Comparison of ENCODE assay signal across 8 cellular contexts in the genomic region with DNA sequence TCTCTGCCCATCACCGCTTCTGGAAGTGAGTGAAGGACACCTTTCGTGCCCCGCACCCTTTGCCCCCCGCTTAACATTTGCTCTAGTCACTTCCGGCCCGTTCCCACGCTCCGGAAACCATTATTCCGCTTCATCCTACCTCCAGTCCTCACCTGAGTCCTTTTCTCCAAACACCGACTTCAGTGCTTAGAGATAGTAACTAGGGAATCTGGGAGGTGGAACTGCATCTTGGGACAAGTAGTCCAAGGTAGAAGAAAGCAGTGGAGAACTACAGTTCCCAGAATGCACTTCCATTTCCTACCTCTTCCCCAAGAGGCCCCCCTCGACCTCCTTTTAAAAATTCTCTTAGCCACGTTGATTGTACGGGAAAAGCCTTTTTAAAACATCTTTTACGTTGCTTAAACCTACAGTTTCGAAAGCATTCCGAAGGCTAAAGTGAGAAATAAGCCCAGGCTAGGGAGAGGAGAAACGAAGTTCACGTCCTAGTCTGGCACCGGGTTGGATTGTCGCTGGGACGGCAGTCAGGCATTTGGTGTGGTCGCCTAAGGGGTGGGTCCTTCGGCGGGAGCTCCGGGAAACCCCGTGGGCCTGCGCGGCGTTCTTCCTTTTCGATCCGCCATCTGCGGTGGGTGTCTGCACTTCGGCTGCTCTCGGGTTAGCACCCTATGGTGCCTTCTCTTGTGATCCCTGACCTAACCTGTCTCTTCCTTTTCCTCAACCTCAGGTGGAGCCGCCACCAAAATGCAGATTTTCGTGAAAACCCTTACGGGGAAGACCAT. TPM values are rescaled to one million over a fixed set of nuclear protein-coding genes. Genes with fewer than 3 reads are reported as not detected.
A peak's percentile ranks its signal among the peaks of the same experiment; 100 is the strongest.
DNase-seq lines count a peak whose midpoint lies in the region; ATAC-seq and TF ChIP-seq lines count a peak whose summit lies in the region.

A gene (minus strand): TSS at position 210 of the 779 bp plus-strand sequence. CDS start 9,882 bp downstream, outside the sequence.
A gene (plus strand): TSS at position 605 of the 779 bp plus-strand sequence. CDS start 137 bp downstream, at position 742.

- H4K20me1 ChIP-seq in OCI-LY3 (ENCODE audit: insufficient read depth, low read length): peaks cover 11% of the 10 kb centered on the region; the same call in 1 of the 2 replicates

- H3K4me1 ChIP-seq in OCI-LY3 (ENCODE audit: low read length): peaks cover 20% of the 10 kb centered on the region
- H3K4me1 ChIP-seq in mucosa of descending colon (ENCODE audit: low read depth): peaks cover 14% of the 10 kb centered on the region

- ATAC-seq in GM21515 (IDR thresholded peaks at IDR 0.05; ENCODE audit: unreplicated experiment) (peak; percentile 87), mucosa of descending colon (peak; percentile 94)

- H3K27ac ChIP-seq in OCI-LY3 (ENCODE audit: low read length) (peak within 1 kb of the TSS; percentile 85), epithelial cell of prostate (peak within 1 kb of the TSS; percentile 87)

- H3K36me3 ChIP-seq in OCI-LY3 (replicated peaks; ENCODE audit: low read depth, low read length) (peaks cover 43% of the 10 kb centered on the region), mucosa of descending colon (ENCODE audit: low read depth) (peaks cover 3% of the 10 kb centered on the region)

- TF ChIP-seq CTCF in OCI-LY3 (IDR thresholded peaks at IDR 0.05; ENCODE audit: low read depth, low read length): no peak
- no peak for TF ChIP-seq CTCF in mucosa of descending colon (IDR thresholded peaks at IDR 0.05)

- peaks cover 53% of the 10 kb centered on the region for H3K79me2 ChIP-seq in OCI-LY3 (ENCODE audit: low read length)

- no peaks in the 10 kb centered on the region for H3K27me3 ChIP-seq in OCI-LY3 (ENCODE audit: low read depth, low read length)

- intact Hi-C loops in mucosa of descending colon (cut with DNase I, micrococcal nuclease): no loop called here

- H3K9me3 ChIP-seq in OCI-LY3 (ENCODE audit: insufficient read depth, low read length) (no peaks in the 10 kb centered on the region), mucosa of descending colon (no peaks in the 10 kb centered on the region)

- H3K4me3 ChIP-seq in OCI-LY3 (ENCODE audit: low read length): peak within 1 kb of the TSS; percentile 88
- H3K4me3 ChIP-seq in mucosa of descending colon: peak within 1 kb of the TSS; percentile 99

- peak within 1 kb of the TSS; percentile 99 for H3K9ac ChIP-seq in OCI-LY3 (ENCODE audit: low read length)

- peak within 1 kb of the TSS; percentile 96 for H2AFZ ChIP-seq in OCI-LY3 (ENCODE audit: low read depth, low read length)

- DNase-seq in D341Med (ENCODE audit: low spot score) (peak; percentile 90), HuH-7 (ENCODE audit: low spot score) (peak; percentile 92), activated T-cell treated with anti-CD3 and anti-CD28 coated beads for 1 hour (ENCODE audit: low read depth) (peak; percentile 94), epithelial cell of prostate (ENCODE audit: low read depth, low spot score) (peak; percentile 92), mucosa of descending colon (peak; percentile 94 to 97 (median 96))
- peak; percentile 90 for DNase-seq in stimulated activated CD8-positive, alpha-beta memory T cell treated with anti-CD3 and anti-CD28 coated beads, Interleukin-4, amount 100 ng/mL, for 24 hours (ENCODE audit: low read depth)

- H3K4me2 ChIP-seq in OCI-LY3 (ENCODE audit: low read length): peak within 1 kb of the TSS; percentile 96

RNA-seq across cellular contexts. Expression of the first gene that starts in this region (rescaled TPM):
- 10 to 100 TPM in 2 of 3 donors, 1 to 10 TPM in 1; 9.2 to 15.5 (median 13.2) TPM for total RNA-seq in mucosa of descending colon

RNA-seq across cellular contexts. Expression of the second gene that starts in this region (rescaled TPM):
- total RNA-seq in mucosa of descending colon: 100 to 1,000 TPM; 654 to 808 (median 725) TPM

Comparison
In these comparisons a context has a peak if more than half of its experiments do, and no peak if none do; other contexts are left out.
1. Peak in every context shown above with its lines: DNase-seq, ATAC-seq, H3K4me3 ChIP-seq and H3K27ac ChIP-seq.